ENCODE assay signal across 1 cellular context in genomic region chr9:128552153-128552743, GRCh38.
TF ChIP-seq lines count a peak whose summit lies in the region.

SPTAN1 (plus strand) TSS chr9:128552587; CDS start chr9:128566741, 14,154 bp downstream.

TF ChIP-seq in HepG2, 621 proteins besides CTCF, POLR2A, EP300 and RAD21 (continued from another document and continues in another):
- TF ChIP-seq ZBED4 (CRISPR knock-in tag; IDR thresholded peaks at IDR 0.05; ENCODE audit: borderline replicate concordance) (no peak), ZNF572 (CRISPR knock-in tag; IDR thresholded peaks at IDR 0.05) (no peak), ZBTB26 (CRISPR knock-in tag; IDR thresholded peaks at IDR 0.05; ENCODE audit: borderline replicate concordance) (no peak), ZNF230 (CRISPR knock-in tag; IDR thresholded peaks at IDR 0.05) (no peak; the same call in 1 of the 2 replicates), AKNA (CRISPR knock-in tag; IDR thresholded peaks at IDR 0.05; ENCODE audit: borderline replicate concordance) (no peak), ZNF280D (CRISPR knock-in tag; IDR thresholded peaks at IDR 0.05) (no peak), ZNF776 (CRISPR knock-in tag; IDR thresholded peaks at IDR 0.05) (0 out of 2 replicates have a peak, but pooled peaks have one; percentile 43), ZBTB25 (CRISPR knock-in tag; IDR thresholded peaks at IDR 0.05) (no peak), ZNF3 (CRISPR knock-in tag; IDR thresholded peaks at IDR 0.05) (no peak), ZNF350 (CRISPR knock-in tag; IDR thresholded peaks at IDR 0.05; ENCODE audit: borderline replicate concordance, low read depth) (peak; percentile 34; the same call in 1 of the 2 replicates), ATM (IDR thresholded peaks at IDR 0.05; ENCODE audit: borderline replicate concordance) (no peak), HBP1 (CRISPR knock-in tag; IDR thresholded peaks at IDR 0.05; ENCODE audit: low read depth) (no peak), MXD4 (CRISPR knock-in tag; IDR thresholded peaks at IDR 0.05) (no peak), ZNF546 (CRISPR knock-in tag; conservative IDR thresholded peaks at IDR 0.05) (0 out of 2 replicates have a peak, but pooled peaks have one; percentile 62), PTBP1 (IDR thresholded peaks at IDR 0.05; ENCODE audit: low read depth, low read length, poor library complexity, severe bottlenecking) (no peak), ESRRA (CRISPR knock-in tag; IDR thresholded peaks at IDR 0.05; ENCODE audit: low read depth) (no peak), ZNF235 (CRISPR knock-in tag; IDR thresholded peaks at IDR 0.05; ENCODE audit: borderline replicate concordance) (no peak; the same call in 1 of the 2 replicates), ZNF503 (CRISPR knock-in tag; IDR thresholded peaks at IDR 0.05) (no peak), SNRNP70 (IDR thresholded peaks at IDR 0.05; ENCODE audit: low read depth, low read length) (no peak), PATZ1 (CRISPR knock-in tag; IDR thresholded peaks at IDR 0.05) (no peak; the same call in 1 of the 2 replicates), AGO2 (optimal IDR thresholded peaks at IDR 0.05; ENCODE audit: low read depth, low read length) (no peak), GTF3A (CRISPR knock-in tag; conservative IDR thresholded peaks at IDR 0.05) (no peak), ZZZ3 (CRISPR knock-in tag; IDR thresholded peaks at IDR 0.05; ENCODE audit: borderline replicate concordance) (0 out of 2 replicates have a peak, but pooled peaks have one; percentile 45), TRAFD1 (CRISPR knock-in tag; IDR thresholded peaks at IDR 0.05; ENCODE audit: borderline replicate concordance) (no peak), CENPT (CRISPR knock-in tag; IDR thresholded peaks at IDR 0.05; ENCODE audit: low read depth) (no peak), ZNF296 (CRISPR knock-in tag; conservative IDR thresholded peaks at IDR 0.05) (no peak), SMARCC2 (IDR thresholded peaks at IDR 0.05) (no peak), ZBTB8A (CRISPR knock-in tag; IDR thresholded peaks at IDR 0.05; ENCODE audit: borderline replicate concordance, low read depth) (no peak), CC2D1A (CRISPR knock-in tag; IDR thresholded peaks at IDR 0.05) (no peak), ZNF17 (CRISPR knock-in tag; IDR thresholded peaks at IDR 0.05) (no peak), ATF7 (IDR thresholded peaks at IDR 0.05) (no peak), ATF7 (CRISPR knock-in tag; IDR thresholded peaks at IDR 0.05) (no peak)
